2 cellular contexts compared by ENCODE assay signal in the genomic region with DNA sequence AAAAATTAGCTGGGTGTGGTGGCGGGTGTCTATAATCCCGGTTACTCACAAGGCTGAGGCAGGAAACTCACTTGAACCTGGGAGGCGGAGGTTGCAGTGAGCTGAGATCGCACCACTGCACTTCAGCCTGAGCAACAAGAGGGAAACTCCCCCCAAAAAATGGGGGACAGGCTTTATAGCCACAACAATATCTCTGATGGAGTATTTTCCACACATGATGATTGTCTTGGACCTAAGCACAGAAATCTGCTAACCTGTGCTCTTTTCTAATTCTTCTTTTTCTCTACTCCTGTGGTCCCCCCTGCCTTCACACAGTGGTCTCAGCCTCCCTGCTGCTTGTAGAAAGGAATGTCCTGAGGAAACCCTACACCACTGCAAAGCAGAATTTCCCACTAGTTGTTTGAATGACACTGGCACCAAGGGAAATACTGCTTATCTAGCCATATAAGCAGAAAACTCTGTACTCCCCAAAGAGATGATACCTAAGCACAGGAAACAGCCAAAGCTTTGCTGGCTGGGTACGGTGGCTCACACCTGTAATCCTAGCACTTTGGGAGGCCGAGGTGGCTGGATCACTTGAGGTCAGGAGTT.
TF ChIP-seq lines count a peak whose summit lies in the region.

No MANE protein-coding gene starts in this region.

TF ChIP-seq in GM23338, 12 proteins besides CTCF, POLR2A, EP300 and RAD21 (continued from another document):
- TF ChIP-seq, protein P1, sequence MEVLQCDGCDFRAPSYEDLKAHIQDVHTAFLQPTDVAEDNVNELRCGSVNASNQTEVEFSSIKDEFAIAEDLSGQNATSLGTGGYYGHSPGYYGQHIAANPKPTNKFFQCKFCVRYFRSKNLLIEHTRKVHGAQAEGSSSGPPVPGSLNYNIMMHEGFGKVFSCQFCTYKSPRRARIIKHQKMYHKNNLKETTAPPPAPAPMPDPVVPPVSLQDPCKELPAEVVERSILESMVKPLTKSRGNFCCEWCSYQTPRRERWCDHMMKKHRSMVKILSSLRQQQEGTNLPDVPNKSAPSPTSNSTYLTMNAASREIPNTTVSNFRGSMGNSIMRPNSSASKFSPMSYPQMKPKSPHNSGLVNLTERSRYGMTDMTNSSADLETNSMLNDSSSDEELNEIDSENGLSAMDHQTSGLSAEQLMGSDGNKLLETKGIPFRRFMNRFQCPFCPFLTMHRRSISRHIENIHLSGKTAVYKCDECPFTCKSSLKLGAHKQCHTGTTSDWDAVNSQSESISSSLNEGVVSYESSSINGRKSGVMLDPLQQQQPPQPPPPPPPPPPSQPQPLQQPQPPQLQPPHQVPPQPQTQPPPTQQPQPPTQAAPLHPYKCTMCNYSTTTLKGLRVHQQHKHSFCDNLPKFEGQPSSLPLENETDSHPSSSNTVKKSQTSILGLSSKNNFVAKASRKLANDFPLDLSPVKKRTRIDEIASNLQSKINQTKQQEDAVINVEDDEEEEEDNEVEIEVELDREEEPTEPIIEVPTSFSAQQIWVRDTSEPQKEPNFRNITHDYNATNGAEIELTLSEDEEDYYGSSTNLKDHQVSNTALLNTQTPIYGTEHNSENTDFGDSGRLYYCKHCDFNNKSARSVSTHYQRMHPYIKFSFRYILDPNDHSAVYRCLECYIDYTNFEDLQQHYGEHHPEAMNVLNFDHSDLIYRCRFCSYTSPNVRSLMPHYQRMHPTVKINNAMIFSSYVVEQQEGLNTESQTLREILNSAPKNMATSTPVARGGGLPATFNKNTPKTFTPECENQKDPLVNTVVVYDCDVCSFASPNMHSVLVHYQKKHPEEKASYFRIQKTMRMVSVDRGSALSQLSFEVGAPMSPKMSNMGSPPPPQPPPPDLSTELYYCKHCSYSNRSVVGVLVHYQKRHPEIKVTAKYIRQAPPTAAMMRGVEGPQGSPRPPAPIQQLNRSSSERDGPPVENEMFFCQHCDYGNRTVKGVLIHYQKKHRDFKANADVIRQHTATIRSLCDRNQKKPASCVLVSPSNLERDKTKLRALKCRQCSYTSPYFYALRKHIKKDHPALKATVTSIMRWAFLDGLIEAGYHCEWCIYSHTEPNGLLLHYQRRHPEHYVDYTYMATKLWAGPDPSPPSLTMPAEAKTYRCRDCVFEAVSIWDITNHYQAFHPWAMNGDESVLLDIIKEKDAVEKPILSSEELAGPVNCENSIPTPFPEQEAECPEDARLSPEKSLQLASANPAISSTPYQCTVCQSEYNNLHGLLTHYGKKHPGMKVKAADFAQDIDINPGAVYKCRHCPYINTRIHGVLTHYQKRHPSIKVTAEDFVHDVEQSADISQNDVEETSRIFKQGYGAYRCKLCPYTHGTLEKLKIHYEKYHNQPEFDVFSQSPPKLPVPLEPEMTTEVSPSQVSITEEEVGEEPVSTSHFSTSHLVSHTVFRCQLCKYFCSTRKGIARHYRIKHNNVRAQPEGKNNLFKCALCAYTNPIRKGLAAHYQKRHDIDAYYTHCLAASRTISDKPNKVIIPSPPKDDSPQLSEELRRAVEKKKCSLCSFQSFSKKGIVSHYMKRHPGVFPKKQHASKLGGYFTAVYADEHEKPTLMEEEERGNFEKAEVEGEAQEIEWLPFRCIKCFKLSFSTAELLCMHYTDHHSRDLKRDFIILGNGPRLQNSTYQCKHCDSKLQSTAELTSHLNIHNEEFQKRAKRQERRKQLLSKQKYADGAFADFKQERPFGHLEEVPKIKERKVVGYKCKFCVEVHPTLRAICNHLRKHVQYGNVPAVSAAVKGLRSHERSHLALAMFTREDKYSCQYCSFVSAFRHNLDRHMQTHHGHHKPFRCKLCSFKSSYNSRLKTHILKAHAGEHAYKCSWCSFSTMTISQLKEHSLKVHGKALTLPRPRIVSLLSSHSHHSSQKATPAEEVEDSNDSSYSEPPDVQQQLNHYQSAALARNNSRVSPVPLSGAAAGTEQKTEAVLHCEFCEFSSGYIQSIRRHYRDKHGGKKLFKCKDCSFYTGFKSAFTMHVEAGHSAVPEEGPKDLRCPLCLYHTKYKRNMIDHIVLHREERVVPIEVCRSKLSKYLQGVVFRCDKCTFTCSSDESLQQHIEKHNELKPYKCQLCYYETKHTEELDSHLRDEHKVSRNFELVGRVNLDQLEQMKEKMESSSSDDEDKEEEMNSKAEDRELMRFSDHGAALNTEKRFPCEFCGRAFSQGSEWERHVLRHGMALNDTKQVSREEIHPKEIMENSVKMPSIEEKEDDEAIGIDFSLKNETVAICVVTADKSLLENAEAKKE (CRISPR knock-in tag; IDR thresholded peaks at IDR 0.05), result no peak
- TF ChIP-seq EZH2phosphoT487 (IDR thresholded peaks at IDR 0.05; ENCODE audit: unreplicated experiment) (no peak), NANOG (IDR thresholded peaks at IDR 0.05; ENCODE audit: borderline replicate concordance) (no peak), EZH2 (IDR thresholded peaks at IDR 0.05; ENCODE audit: low read depth, unreplicated experiment) (no peak), STAT1 (IDR thresholded peaks at IDR 0.05; ENCODE audit: unreplicated experiment) (no peak), CREB1 (CRISPR knock-in tag; IDR thresholded peaks at IDR 0.05; ENCODE audit: low read depth) (no peak)
- TF ChIP-seq, protein P2, sequence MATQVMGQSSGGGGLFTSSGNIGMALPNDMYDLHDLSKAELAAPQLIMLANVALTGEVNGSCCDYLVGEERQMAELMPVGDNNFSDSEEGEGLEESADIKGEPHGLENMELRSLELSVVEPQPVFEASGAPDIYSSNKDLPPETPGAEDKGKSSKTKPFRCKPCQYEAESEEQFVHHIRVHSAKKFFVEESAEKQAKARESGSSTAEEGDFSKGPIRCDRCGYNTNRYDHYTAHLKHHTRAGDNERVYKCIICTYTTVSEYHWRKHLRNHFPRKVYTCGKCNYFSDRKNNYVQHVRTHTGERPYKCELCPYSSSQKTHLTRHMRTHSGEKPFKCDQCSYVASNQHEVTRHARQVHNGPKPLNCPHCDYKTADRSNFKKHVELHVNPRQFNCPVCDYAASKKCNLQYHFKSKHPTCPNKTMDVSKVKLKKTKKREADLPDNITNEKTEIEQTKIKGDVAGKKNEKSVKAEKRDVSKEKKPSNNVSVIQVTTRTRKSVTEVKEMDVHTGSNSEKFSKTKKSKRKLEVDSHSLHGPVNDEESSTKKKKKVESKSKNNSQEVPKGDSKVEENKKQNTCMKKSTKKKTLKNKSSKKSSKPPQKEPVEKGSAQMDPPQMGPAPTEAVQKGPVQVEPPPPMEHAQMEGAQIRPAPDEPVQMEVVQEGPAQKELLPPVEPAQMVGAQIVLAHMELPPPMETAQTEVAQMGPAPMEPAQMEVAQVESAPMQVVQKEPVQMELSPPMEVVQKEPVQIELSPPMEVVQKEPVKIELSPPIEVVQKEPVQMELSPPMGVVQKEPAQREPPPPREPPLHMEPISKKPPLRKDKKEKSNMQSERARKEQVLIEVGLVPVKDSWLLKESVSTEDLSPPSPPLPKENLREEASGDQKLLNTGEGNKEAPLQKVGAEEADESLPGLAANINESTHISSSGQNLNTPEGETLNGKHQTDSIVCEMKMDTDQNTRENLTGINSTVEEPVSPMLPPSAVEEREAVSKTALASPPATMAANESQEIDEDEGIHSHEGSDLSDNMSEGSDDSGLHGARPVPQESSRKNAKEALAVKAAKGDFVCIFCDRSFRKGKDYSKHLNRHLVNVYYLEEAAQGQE (IDR thresholded peaks at IDR 0.05; ENCODE audit: unreplicated experiment), result no peak
- TF ChIP-seq, protein P3, sequence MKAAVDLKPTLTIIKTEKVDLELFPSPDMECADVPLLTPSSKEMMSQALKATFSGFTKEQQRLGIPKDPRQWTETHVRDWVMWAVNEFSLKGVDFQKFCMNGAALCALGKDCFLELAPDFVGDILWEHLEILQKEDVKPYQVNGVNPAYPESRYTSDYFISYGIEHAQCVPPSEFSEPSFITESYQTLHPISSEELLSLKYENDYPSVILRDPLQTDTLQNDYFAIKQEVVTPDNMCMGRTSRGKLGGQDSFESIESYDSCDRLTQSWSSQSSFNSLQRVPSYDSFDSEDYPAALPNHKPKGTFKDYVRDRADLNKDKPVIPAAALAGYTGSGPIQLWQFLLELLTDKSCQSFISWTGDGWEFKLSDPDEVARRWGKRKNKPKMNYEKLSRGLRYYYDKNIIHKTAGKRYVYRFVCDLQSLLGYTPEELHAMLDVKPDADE (IDR thresholded peaks at IDR 0.05), result no peak
TF ChIP-seq in GM23338: peak in this region for 0.

TF ChIP-seq in SK-N-SH treated with all-trans-retinoic acid at 6 μM for 48 hours, 23 proteins besides CTCF, POLR2A, EP300 and RAD21 (continued from another document):
- TF ChIP-seq, protein P4, sequence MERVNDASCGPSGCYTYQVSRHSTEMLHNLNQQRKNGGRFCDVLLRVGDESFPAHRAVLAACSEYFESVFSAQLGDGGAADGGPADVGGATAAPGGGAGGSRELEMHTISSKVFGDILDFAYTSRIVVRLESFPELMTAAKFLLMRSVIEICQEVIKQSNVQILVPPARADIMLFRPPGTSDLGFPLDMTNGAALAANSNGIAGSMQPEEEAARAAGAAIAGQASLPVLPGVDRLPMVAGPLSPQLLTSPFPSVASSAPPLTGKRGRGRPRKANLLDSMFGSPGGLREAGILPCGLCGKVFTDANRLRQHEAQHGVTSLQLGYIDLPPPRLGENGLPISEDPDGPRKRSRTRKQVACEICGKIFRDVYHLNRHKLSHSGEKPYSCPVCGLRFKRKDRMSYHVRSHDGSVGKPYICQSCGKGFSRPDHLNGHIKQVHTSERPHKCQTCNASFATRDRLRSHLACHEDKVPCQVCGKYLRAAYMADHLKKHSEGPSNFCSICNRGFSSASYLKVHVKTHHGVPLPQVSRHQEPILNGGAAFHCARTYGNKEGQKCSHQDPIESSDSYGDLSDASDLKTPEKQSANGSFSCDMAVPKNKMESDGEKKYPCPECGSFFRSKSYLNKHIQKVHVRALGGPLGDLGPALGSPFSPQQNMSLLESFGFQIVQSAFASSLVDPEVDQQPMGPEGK (CRISPR knock-in tag; IDR thresholded peaks at IDR 0.05; ENCODE audit: borderline replicate concordance), result no peak
- TF ChIP-seq, protein P5, sequence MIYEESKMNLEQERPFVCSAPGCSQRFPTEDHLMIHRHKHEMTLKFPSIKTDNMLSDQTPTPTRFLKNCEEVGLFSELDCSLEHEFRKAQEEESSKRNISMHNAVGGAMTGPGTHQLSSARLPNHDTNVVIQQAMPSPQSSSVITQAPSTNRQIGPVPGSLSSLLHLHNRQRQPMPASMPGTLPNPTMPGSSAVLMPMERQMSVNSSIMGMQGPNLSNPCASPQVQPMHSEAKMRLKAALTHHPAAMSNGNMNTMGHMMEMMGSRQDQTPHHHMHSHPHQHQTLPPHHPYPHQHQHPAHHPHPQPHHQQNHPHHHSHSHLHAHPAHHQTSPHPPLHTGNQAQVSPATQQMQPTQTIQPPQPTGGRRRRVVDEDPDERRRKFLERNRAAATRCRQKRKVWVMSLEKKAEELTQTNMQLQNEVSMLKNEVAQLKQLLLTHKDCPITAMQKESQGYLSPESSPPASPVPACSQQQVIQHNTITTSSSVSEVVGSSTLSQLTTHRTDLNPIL (CRISPR knock-in tag; IDR thresholded peaks at IDR 0.05; ENCODE audit: low read depth), result no peak
- TF ChIP-seq ESRRG (CRISPR knock-in tag; IDR thresholded peaks at IDR 0.05) (no peak), OSR1 (CRISPR knock-in tag; IDR thresholded peaks at IDR 0.05) (no peak), ZC3H10 (CRISPR knock-in tag; IDR thresholded peaks at IDR 0.05) (no peak), ZFP30 (CRISPR knock-in tag; IDR thresholded peaks at IDR 0.05) (no peak), ZNF565 (CRISPR knock-in tag; conservative IDR thresholded peaks at IDR 0.05; ENCODE audit: low read depth) (no peak), PPARA (CRISPR knock-in tag; IDR thresholded peaks at IDR 0.05; ENCODE audit: borderline replicate concordance) (no peak)
- TF ChIP-seq, protein P6, sequence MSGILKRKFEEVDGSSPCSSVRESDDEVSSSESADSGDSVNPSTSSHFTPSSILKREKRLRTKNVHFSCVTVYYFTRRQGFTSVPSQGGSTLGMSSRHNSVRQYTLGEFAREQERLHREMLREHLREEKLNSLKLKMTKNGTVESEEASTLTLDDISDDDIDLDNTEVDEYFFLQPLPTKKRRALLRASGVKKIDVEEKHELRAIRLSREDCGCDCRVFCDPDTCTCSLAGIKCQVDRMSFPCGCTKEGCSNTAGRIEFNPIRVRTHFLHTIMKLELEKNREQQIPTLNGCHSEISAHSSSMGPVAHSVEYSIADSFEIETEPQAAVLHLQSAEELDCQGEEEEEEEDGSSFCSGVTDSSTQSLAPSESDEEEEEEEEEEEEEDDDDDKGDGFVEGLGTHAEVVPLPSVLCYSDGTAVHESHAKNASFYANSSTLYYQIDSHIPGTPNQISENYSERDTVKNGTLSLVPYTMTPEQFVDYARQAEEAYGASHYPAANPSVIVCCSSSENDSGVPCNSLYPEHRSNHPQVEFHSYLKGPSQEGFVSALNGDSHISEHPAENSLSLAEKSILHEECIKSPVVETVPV (CRISPR knock-in tag; IDR thresholded peaks at IDR 0.05), result no peak
TF ChIP-seq in SK-N-SH treated with all-trans-retinoic acid at 6 μM for 48 hours: peak in this region for 0.
